In genomic region chr6:3380344-3381232, GRCh38 we compare ENCODE assay signal across 13 cellular contexts.
DNase-seq lines count a peak whose midpoint lies in the region; ATAC-seq and TF ChIP-seq lines count a peak whose summit lies in the region.
"Had no signal": no experiment of that assay in that cellular context is flagged by ENCODE, and none has a peak within 500 bp of the region (broad histone marks: within the 10 kb centered on the region; RNA-seq: fewer than 3 reads in every experiment).

No MANE protein-coding gene starts in this region.

- no peaks in the 10 kb centered on the region for H3K27me3 ChIP-seq in esophagus squamous epithelium
- no peaks in the 10 kb centered on the region for H3K27me3 ChIP-seq in sigmoid colon
- no peaks in the 10 kb centered on the region for H3K27me3 ChIP-seq in foreskin keratinocyte

- ATAC-seq in GM18868 (IDR thresholded peaks at IDR 0.05; ENCODE audit: unreplicated experiment) (no peak), foreskin keratinocyte (no peak), HG02678 (IDR thresholded peaks at IDR 0.05; ENCODE audit: unreplicated experiment) (no peak)

- DNase-seq in DMS53 (lab: John Stamatoyannopoulos, UW) = peak; percentile 78
- peak; percentile 80 for DNase-seq in NCI-H2029 treated with DMSO at 0.1 percent for 48 hours (lab: John Stamatoyannopoulos, UW)
- DNase-seq in esophagus squamous epithelium (lab: John Stamatoyannopoulos, UW) = no peak
- DNase-seq in sigmoid colon = peak; percentile 61
- no peak for DNase-seq in foreskin keratinocyte
- DNase-seq in T-helper 9 cell = no peak
- DNase-seq: EL, mesendoderm, NCI-H510A treated with DMSO at 0.1 percent for 48 hours had no signal

- no peaks in the 10 kb centered on the region for H3K36me3 ChIP-seq in esophagus squamous epithelium
- H3K36me3 ChIP-seq in sigmoid colon = no peaks in the 10 kb centered on the region

- H3K4me3 ChIP-seq in esophagus squamous epithelium = no peak overlapping the region
- no peak overlapping the region for H3K4me3 ChIP-seq in sigmoid colon

- H3K27ac ChIP-seq in esophagus squamous epithelium = peak overlapping the region in 3 of 4 donors; percentile 10 to 87 (median 82)
- H3K27ac ChIP-seq in sigmoid colon = peak overlapping the region in 1 of 4 donors; percentile 27
- H3K27ac ChIP-seq in foreskin keratinocyte = no peak overlapping the region
- H3K27ac ChIP-seq: HL-60, RWPE1 had no signal

- H3K9me3 ChIP-seq in esophagus squamous epithelium = no peaks in the 10 kb centered on the region
- H3K9me3 ChIP-seq in sigmoid colon = no peaks in the 10 kb centered on the region

- TF ChIP-seq EP300 in sigmoid colon (IDR thresholded peaks at IDR 0.05) = no peak

- 78 to 83% methylated on average over 9 to 10 of the region's 11 CpGs for WGBS in esophagus squamous epithelium, 2 donors
- 37 to 78% methylated on average over 11 of the region's 11 CpGs for WGBS in sigmoid colon, 2 donors

- no peak for TF ChIP-seq CTCF in esophagus squamous epithelium (IDR thresholded peaks at IDR 0.05)
- TF ChIP-seq CTCF in sigmoid colon (IDR thresholded peaks at IDR 0.05) = no peak
- no peak for TF ChIP-seq CTCF in foreskin keratinocyte (conservative IDR thresholded peaks at IDR 0.05)

- TF ChIP-seq POLR2A in esophagus squamous epithelium (IDR thresholded peaks at IDR 0.05) (no peak), sigmoid colon (IDR thresholded peaks at IDR 0.05) (no peak)

- H3K4me1 ChIP-seq in esophagus squamous epithelium (peaks cover 13 to 82% (median 14%) of the 10 kb centered on the region in 3 donors), sigmoid colon (peaks cover 0 to 61% (median 18%) of the 10 kb centered on the region in 4 donors), foreskin keratinocyte (peaks cover 19% of the 10 kb centered on the region)

- intact Hi-C loops in esophagus squamous epithelium (cut with DNase I) (no loop called here), sigmoid colon (cut with DNase I) (no loop called here)

Comparison
In these comparisons a context has a peak if more than half of its experiments do, and no peak if none do; other contexts are left out.
1. DNase-seq: peak in DMS53 (single experiment), NCI-H2029 treated with DMSO at 0.1 percent for 48 hours (single experiment) and sigmoid colon (single experiment); none in esophagus squamous epithelium (single experiment), foreskin keratinocyte (0 of 2) and T-helper 9 cell (single experiment).